Comparison of ENCODE assay signal across 8 cellular contexts in genomic region chr17:60678118-60678444, GRCh38. TPM values are rescaled to one million over a fixed set of nuclear protein-coding genes. Genes with fewer than 3 reads are reported as not detected.
DNase-seq lines count a peak whose midpoint lies in the region; ATAC-seq and TF ChIP-seq lines count a peak whose summit lies in the region.

No MANE protein-coding gene starts in this region.

- peak; percentile 2 for ATAC-seq in GM21723 (IDR thresholded peaks at IDR 0.05; ENCODE audit: unreplicated experiment)
- peak in 1 of 2 donors; percentile 2 for ATAC-seq in gastrocnemius medialis

- H3K27me3 ChIP-seq in SJCRH30 = no peaks in the 10 kb centered on the region
- H3K27me3 ChIP-seq in gastrocnemius medialis = no peaks in the 10 kb centered on the region

- TF ChIP-seq POLR2A in gastrocnemius medialis (IDR thresholded peaks at IDR 0.05) = no peak

- H3K36me3 ChIP-seq in SJCRH30 (no peaks in the 10 kb centered on the region), gastrocnemius medialis (peaks cover 0 to 11% of the 10 kb centered on the region in 2 donors)

- DNase-seq in SJCRH30 (no peak), fibroblast of mammary gland (ENCODE audit: low read depth) (no peak), gastrocnemius medialis (no peak), G401 (ENCODE audit: low spot score) (no peak), UCSD-AML1 (lab: John Stamatoyannopoulos, UW; ENCODE audit: unreplicated experiment) (no peak), NCI-H526 (lab: John Stamatoyannopoulos, UW) (no peak), GM13977 (ENCODE audit: low spot score) (no peak)

- H3K9me3 ChIP-seq in SJCRH30 (replicated peaks) = no peaks in the 10 kb centered on the region
- H3K9me3 ChIP-seq in gastrocnemius medialis = no peaks in the 10 kb centered on the region

- no peaks in the 10 kb centered on the region for H3K4me1 ChIP-seq in SJCRH30
- peaks cover 6 to 8% of the 10 kb centered on the region in 2 donors for H3K4me1 ChIP-seq in gastrocnemius medialis

- in situ Hi-C loops in gastrocnemius medialis (cut with MboI; ENCODE audit: low sequenced_read_pairs in 4 of 4) = no loop called here
- in situ Hi-C loops in G401 (cut with HindIII; ENCODE audit: low sequenced_read_pairs) = no loop called here
- in situ Hi-C loops in GM13977 (cut with MboI; ENCODE audit: low pct_unique_long_range_greater_than_20kb, low sequenced_read_pairs, unreplicated experiment) = no loop called here

- H3K27ac ChIP-seq in SJCRH30 = peak overlapping the region; percentile 30
- peak overlapping the region; percentile 85 to 92 (median 90) for H3K27ac ChIP-seq in gastrocnemius medialis

- intact Hi-C loops in gastrocnemius medialis (cut with DNase I; ENCODE audit: low total_unique reads) = no loop called here

- H3K4me3 ChIP-seq in SJCRH30 = peak overlapping the region; percentile 71
- peak overlapping the region; percentile 91 for H3K4me3 ChIP-seq in fibroblast of mammary gland (ENCODE audit: control insufficient read depth, low read depth, low read length)
- H3K4me3 ChIP-seq in gastrocnemius medialis = peak overlapping the region; percentile 58 to 91 (median 87)

- no peak for TF ChIP-seq CTCF in fibroblast of mammary gland (conservative IDR thresholded peaks at IDR 0.05; ENCODE audit: control insufficient read depth, insufficient read depth, low read depth, low read length)
- no peak for TF ChIP-seq CTCF in gastrocnemius medialis (IDR thresholded peaks at IDR 0.05 in 4 of 5, conservative IDR thresholded peaks at IDR 0.05 in 1 of 5)
- TF ChIP-seq CTCF in GM13977 (IDR thresholded peaks at IDR 0.05; ENCODE audit: extremely low read depth, insufficient read depth, missing control alignments) = no peak

RNA-seq across cellular contexts. Expression of gene BCAS3, which starts 0.4 kb away (rescaled TPM):
- 9.6 and 11.6 TPM in 2 replicates for total RNA-seq in SJCRH30 (2014; rRNA removed; shearing (Covaris generic))
- 10 to 100 TPM; 18.2 to 60.6 (median 23.4) TPM for total RNA-seq in gastrocnemius medialis
- 6.0 and 13.1 TPM in 2 replicates for total RNA-seq in G401 (2014; rRNA removed; shearing (Covaris generic))
